In the genomic region with DNA sequence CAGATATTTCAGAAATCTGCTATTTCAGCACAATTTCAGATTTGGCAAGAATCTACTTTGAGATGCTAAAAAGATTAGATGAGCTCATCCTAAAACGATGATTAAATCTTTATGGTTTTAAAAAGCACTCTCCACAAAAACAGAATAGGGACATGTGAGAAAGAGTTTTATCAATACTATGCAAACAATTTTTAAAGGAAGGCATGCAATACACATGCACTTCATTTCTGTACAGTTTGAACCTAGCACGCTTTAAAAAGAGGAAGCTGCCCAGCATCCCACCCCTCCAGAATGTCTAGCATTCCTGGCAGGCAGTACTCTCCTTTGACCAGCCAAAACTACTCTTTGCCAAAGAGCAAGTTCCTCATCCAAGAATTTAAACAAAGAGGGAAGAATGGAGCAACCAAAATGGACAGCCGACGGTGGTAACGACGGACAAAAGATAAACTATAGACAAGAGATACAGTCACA, we compare ENCODE assay signal across 8 cellular contexts. TPM values are rescaled to one million over a fixed set of nuclear protein-coding genes. Genes with fewer than 3 reads are reported as not detected.
DNase-seq lines count a peak whose midpoint lies in the region; ATAC-seq and TF ChIP-seq lines count a peak whose summit lies in the region.

No MANE protein-coding gene starts in this region.

- H3K27ac ChIP-seq in CD8-positive, alpha-beta memory T cell (ENCODE audit: low read depth, low read length) = no peak overlapping the region

- H3K27ac Mint-ChIP-seq in CD8-positive, alpha-beta memory T cell = no peak overlapping the region
- H3K27ac Mint-ChIP-seq in progenitor cell of endocrine pancreas = peak overlapping the region; percentile 50

- peaks cover 0 to 14% (median 9%) of the 10 kb centered on the region in 5 donors for H3K9me3 Mint-ChIP-seq in CD8-positive, alpha-beta memory T cell
- H3K9me3 Mint-ChIP-seq in progenitor cell of endocrine pancreas (ENCODE audit: low read depth) = no peaks in the 10 kb centered on the region

- H3K4me3 Mint-ChIP-seq in CD8-positive, alpha-beta memory T cell = peak overlapping the region in 6 of 7 donors; percentile 51 to 75 (median 56)
- H3K4me3 Mint-ChIP-seq in progenitor cell of endocrine pancreas (ENCODE audit: low read depth) = peak overlapping the region; percentile 78

- POLR2A ChIA-PET in CD8-positive, alpha-beta memory T cell (lab: Charles Lee) = no interaction called here

- H3K4me3 ChIP-seq in CD8-positive, alpha-beta memory T cell (ENCODE audit: low read length) = no peak overlapping the region
- peak overlapping the region; percentile 94 for H3K4me3 ChIP-seq in fibroblast of the aortic adventitia (ENCODE audit: low read depth, low read length)

- H3K27me3 Mint-ChIP-seq in CD8-positive, alpha-beta memory T cell = peaks cover 58 to 81% of the 10 kb centered on the region in 2 donors
- H3K27me3 Mint-ChIP-seq in progenitor cell of endocrine pancreas = peaks cover 21% of the 10 kb centered on the region

- H3K4me1 ChIP-seq in CD8-positive, alpha-beta memory T cell (ENCODE audit: insufficient read depth, low read length) = no peaks in the 10 kb centered on the region

- H3K4me1 Mint-ChIP-seq in CD8-positive, alpha-beta memory T cell = peaks cover 12 to 23% (median 15%) of the 10 kb centered on the region in 3 donors
- peaks cover 19% of the 10 kb centered on the region for H3K4me1 Mint-ChIP-seq in progenitor cell of endocrine pancreas (ENCODE audit: low read depth)

- peak; percentile 41 for ATAC-seq in SK-N-SH treated with all-trans-retinoic acid at 6 μM for 48 hours
- no peak for ATAC-seq in HG03442 (IDR thresholded peaks at IDR 0.05; ENCODE audit: unreplicated experiment)

- no peaks in the 10 kb centered on the region for H3K36me3 ChIP-seq in CD8-positive, alpha-beta memory T cell (ENCODE audit: insufficient read depth, low read length)

- TF ChIP-seq CTCF in fibroblast of the aortic adventitia (IDR thresholded peaks at IDR 0.05; ENCODE audit: insufficient read depth, low read length) (no peak), progenitor cell of endocrine pancreas (IDR thresholded peaks at IDR 0.05; ENCODE audit: unreplicated experiment) (no peak)

- peaks cover 0 to 5% (median 0%) of the 10 kb centered on the region in 3 donors for H3K36me3 Mint-ChIP-seq in CD8-positive, alpha-beta memory T cell
- H3K36me3 Mint-ChIP-seq in progenitor cell of endocrine pancreas (ENCODE audit: insufficient read depth) = no peaks in the 10 kb centered on the region

- CTCF ChIA-PET in CD8-positive, alpha-beta memory T cell (lab: Charles Lee) = no interaction called here

- H3K27me3 ChIP-seq in CD8-positive, alpha-beta memory T cell (ENCODE audit: insufficient read depth, low read length, poor library complexity, severe bottlenecking) = peaks cover 20% of the 10 kb centered on the region

- no peaks in the 10 kb centered on the region for H3K9me3 ChIP-seq in CD8-positive, alpha-beta memory T cell (ENCODE audit: low read length)

- no peak for DNase-seq in CD8-positive, alpha-beta memory T cell
- peak; percentile 84 for DNase-seq in fibroblast of the aortic adventitia (ENCODE audit: low read depth)
- no peak for DNase-seq in progenitor cell of endocrine pancreas (ENCODE audit: low spot score, unreplicated experiment)
- DNase-seq in NCI-H2029 treated with DMSO at 0.1 percent for 48 hours (lab: John Stamatoyannopoulos, UW) = no peak
- no peak for DNase-seq in NCI-H1436 (lab: John Stamatoyannopoulos, UW)
- no peak for DNase-seq in NCI-H1436 treated with DMSO at 0.1 percent for 48 hours (lab: John Stamatoyannopoulos, UW)

TF ChIP-seq in SK-N-SH treated with all-trans-retinoic acid at 6 μM for 48 hours, 23 proteins besides CTCF, POLR2A, EP300 and RAD21:
- TF ChIP-seq ISL1 (CRISPR knock-in tag; IDR thresholded peaks at IDR 0.05) = peak; percentile 54
- TF ChIP-seq, protein P1, sequence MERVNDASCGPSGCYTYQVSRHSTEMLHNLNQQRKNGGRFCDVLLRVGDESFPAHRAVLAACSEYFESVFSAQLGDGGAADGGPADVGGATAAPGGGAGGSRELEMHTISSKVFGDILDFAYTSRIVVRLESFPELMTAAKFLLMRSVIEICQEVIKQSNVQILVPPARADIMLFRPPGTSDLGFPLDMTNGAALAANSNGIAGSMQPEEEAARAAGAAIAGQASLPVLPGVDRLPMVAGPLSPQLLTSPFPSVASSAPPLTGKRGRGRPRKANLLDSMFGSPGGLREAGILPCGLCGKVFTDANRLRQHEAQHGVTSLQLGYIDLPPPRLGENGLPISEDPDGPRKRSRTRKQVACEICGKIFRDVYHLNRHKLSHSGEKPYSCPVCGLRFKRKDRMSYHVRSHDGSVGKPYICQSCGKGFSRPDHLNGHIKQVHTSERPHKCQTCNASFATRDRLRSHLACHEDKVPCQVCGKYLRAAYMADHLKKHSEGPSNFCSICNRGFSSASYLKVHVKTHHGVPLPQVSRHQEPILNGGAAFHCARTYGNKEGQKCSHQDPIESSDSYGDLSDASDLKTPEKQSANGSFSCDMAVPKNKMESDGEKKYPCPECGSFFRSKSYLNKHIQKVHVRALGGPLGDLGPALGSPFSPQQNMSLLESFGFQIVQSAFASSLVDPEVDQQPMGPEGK (CRISPR knock-in tag; IDR thresholded peaks at IDR 0.05; ENCODE audit: borderline replicate concordance) = no peak

RNA-seq across cellular contexts. Expression of a gene that starts 1.3 kb away (rescaled TPM):
- total RNA-seq in CD8-positive, alpha-beta memory T cell = not detected
- not detected for polyA plus RNA-seq in CD8-positive, alpha-beta memory T cell
- 32.5 and 77.2 TPM in 2 replicates for total RNA-seq in fibroblast of the aortic adventitia (ENCODE audit: low replicate concordance)
- 12.4 and 15.2 TPM in 2 replicates for total RNA-seq in progenitor cell of endocrine pancreas

Comparison
In these comparisons a context has a peak if more than half of its experiments do, and no peak if none do; other contexts are left out.
1. RNA of a gene that starts 1.3 kb away (total RNA-seq): 32.5 to 77.2 TPM in fibroblast of the aortic adventitia and 12.4 to 15.2 TPM in progenitor cell of endocrine pancreas; not detected in CD8-positive, alpha-beta memory T cell; every median in the first group is over 10 times any median in the second.